Comparison of ENCODE assay signal across 16 cellular contexts in genomic region chr1:162168261-162168660, GRCh38.
A peak's percentile ranks its signal among the peaks of the same experiment; 100 is the strongest.
DNase-seq lines count a peak whose midpoint lies in the region; ATAC-seq, FAIRE-seq and TF ChIP-seq lines count a peak whose summit lies in the region.
"Had no signal": no experiment of that assay in that cellular context is flagged by ENCODE, and none has a peak within 500 bp of the region (broad histone marks: within the 10 kb centered on the region; RNA-seq: fewer than 3 reads in every experiment).

No MANE protein-coding gene starts in this region.

- no peak overlapping the region for H3K4me3 Mint-ChIP-seq in activated CD8-positive, alpha-beta memory T cell treated with anti-CD3 and anti-CD28 coated beads, Interleukin-2, amount 10 ng/mL, durations not matched to agents 7 days and 5 days
- peak overlapping the region; percentile 73 for H3K4me3 Mint-ChIP-seq in type B pancreatic cell
- H3K4me3 Mint-ChIP-seq: immature natural killer cell; natural killer cell treated with Interleukin-12 subunit alpha and Interleukin-12 subunit beta and Interleukin-15 and Interleukin-18, amount 100 ng/mL, for 72 hours; WTC11 had no signal

- peak; percentile 77 for FAIRE-seq in bronchial epithelial cell (lab: Jason Lieb, UNC)
- FAIRE-seq: GM12878, H54 had no signal

- no peaks in the 10 kb centered on the region for H3K4me1 Mint-ChIP-seq in activated CD8-positive, alpha-beta memory T cell treated with anti-CD3 and anti-CD28 coated beads, Interleukin-2, amount 10 ng/mL, durations not matched to agents 7 days and 5 days
- H3K4me1 Mint-ChIP-seq in type B pancreatic cell (ENCODE audit: unreplicated experiment): peaks cover 59% of the 10 kb centered on the region
- H3K4me1 Mint-ChIP-seq: immature natural killer cell had no signal

- no peak overlapping the region for H3K4me3 ChIP-seq in bronchial epithelial cell (ENCODE audit: low read depth, low read length)
- H3K4me3 ChIP-seq: GM12878, SJCRH30, upper lobe of left lung had no signal

- ATAC-seq in activated CD8-positive, alpha-beta memory T cell treated with anti-CD3 and anti-CD28 coated beads, Interleukin-2, amount 10 ng/mL, durations not matched to agents 7 days and 5 days: no peak
- ATAC-seq in GM18858 (IDR thresholded peaks at IDR 0.05; ENCODE audit: unreplicated experiment) (no peak), GM21360 (IDR thresholded peaks at IDR 0.05; ENCODE audit: unreplicated experiment) (no peak)
- ATAC-seq: GM12878; natural killer cell treated with Interleukin-12 subunit alpha and Interleukin-12 subunit beta and Interleukin-15 and Interleukin-18, amount 100 ng/mL, for 72 hours; WTC11 had no signal

- no peak overlapping the region for H3K27ac Mint-ChIP-seq in activated CD8-positive, alpha-beta memory T cell treated with anti-CD3 and anti-CD28 coated beads, Interleukin-2, amount 10 ng/mL, durations not matched to agents 7 days and 5 days
- peak overlapping the region; percentile 81 for H3K27ac Mint-ChIP-seq in type B pancreatic cell
- H3K27ac Mint-ChIP-seq: immature natural killer cell; natural killer cell treated with Interleukin-12 subunit alpha and Interleukin-12 subunit beta and Interleukin-15 and Interleukin-18, amount 100 ng/mL, for 72 hours had no signal

- CTCF ChIA-PET in activated CD8-positive, alpha-beta memory T cell treated with anti-CD3 and anti-CD28 coated beads, Interleukin-2, amount 10 ng/mL, durations not matched to agents 7 days and 5 days (lab: Charles Lee): no interaction called here

- DNase-seq in activated CD8-positive, alpha-beta memory T cell treated with anti-CD3 and anti-CD28 coated beads, Interleukin-2, amount 10 ng/mL, durations not matched to agents 7 days and 5 days: peak; percentile 35
- no peak for DNase-seq in activated CD8-positive, alpha-beta memory T cell treated with anti-CD3 and anti-CD28 coated beads for 24 hours
- DNase-seq in bronchial epithelial cell (ENCODE audit: low read depth) (peak; percentile 23), medulla oblongata (ENCODE audit: extremely low spot score) (peak; percentile 56), type B pancreatic cell (ENCODE audit: extremely low spot score, unreplicated experiment) (no peak), NCI-H2171 treated with DMSO at 0.1 percent for 48 hours (lab: John Stamatoyannopoulos, UW) (no peak)
- DNase-seq: immature natural killer cell, MM.1S, upper lobe of left lung had no signal

- H3K9me3 Mint-ChIP-seq in activated CD8-positive, alpha-beta memory T cell treated with anti-CD3 and anti-CD28 coated beads, Interleukin-2, amount 10 ng/mL, durations not matched to agents 7 days and 5 days (ENCODE audit: low read depth): no peaks in the 10 kb centered on the region
- no peaks in the 10 kb centered on the region for H3K9me3 Mint-ChIP-seq in type B pancreatic cell
- H3K9me3 Mint-ChIP-seq: immature natural killer cell; natural killer cell treated with Interleukin-12 subunit alpha and Interleukin-12 subunit beta and Interleukin-15 and Interleukin-18, amount 100 ng/mL, for 72 hours had no signal

- TF ChIP-seq CTCF in bronchial epithelial cell (IDR thresholded peaks at IDR 0.05; ENCODE audit: insufficient read depth, low read length, severe bottlenecking) (no peak), type B pancreatic cell (conservative IDR thresholded peaks at IDR 0.05) (no peak)

- peaks cover 19% of the 10 kb centered on the region for H3K27me3 Mint-ChIP-seq in activated CD8-positive, alpha-beta memory T cell treated with anti-CD3 and anti-CD28 coated beads, Interleukin-2, amount 10 ng/mL, durations not matched to agents 7 days and 5 days
- H3K27me3 Mint-ChIP-seq in type B pancreatic cell: peaks cover 4% of the 10 kb centered on the region

- H3K36me3 Mint-ChIP-seq in activated CD8-positive, alpha-beta memory T cell treated with anti-CD3 and anti-CD28 coated beads, Interleukin-2, amount 10 ng/mL, durations not matched to agents 7 days and 5 days: no peaks in the 10 kb centered on the region
- peaks cover 3% of the 10 kb centered on the region for H3K36me3 Mint-ChIP-seq in type B pancreatic cell
- H3K36me3 Mint-ChIP-seq: immature natural killer cell; natural killer cell treated with Interleukin-12 subunit alpha and Interleukin-12 subunit beta and Interleukin-15 and Interleukin-18, amount 100 ng/mL, for 72 hours; WTC11 had no signal

- peaks cover 5% of the 10 kb centered on the region for H3K27me3 ChIP-seq in bronchial epithelial cell (ENCODE audit: control insufficient read depth, insufficient read depth, low read length)
- H3K27me3 ChIP-seq: SJCRH30, upper lobe of left lung had no signal

- H3K36me3 ChIP-seq in bronchial epithelial cell (ENCODE audit: control insufficient read depth, insufficient read depth, low read length): no peaks in the 10 kb centered on the region
- H3K36me3 ChIP-seq: SJCRH30, upper lobe of left lung had no signal

Comparison
In these comparisons a context has a peak if more than half of its experiments do, and no peak if none do; other contexts are left out.
1. DNase-seq: peak in activated CD8-positive, alpha-beta memory T cell treated with anti-CD3 and anti-CD28 coated beads, Interleukin-2, amount 10 ng/mL, durations not matched to agents 7 days and 5 days (single experiment), bronchial epithelial cell (single experiment) and medulla oblongata (single experiment); none in activated CD8-positive, alpha-beta memory T cell treated with anti-CD3 and anti-CD28 coated beads for 24 hours (single experiment), type B pancreatic cell (single experiment) and NCI-H2171 treated with DMSO at 0.1 percent for 48 hours (single experiment).